18 cellular contexts compared by ENCODE assay signal in the genomic region with DNA sequence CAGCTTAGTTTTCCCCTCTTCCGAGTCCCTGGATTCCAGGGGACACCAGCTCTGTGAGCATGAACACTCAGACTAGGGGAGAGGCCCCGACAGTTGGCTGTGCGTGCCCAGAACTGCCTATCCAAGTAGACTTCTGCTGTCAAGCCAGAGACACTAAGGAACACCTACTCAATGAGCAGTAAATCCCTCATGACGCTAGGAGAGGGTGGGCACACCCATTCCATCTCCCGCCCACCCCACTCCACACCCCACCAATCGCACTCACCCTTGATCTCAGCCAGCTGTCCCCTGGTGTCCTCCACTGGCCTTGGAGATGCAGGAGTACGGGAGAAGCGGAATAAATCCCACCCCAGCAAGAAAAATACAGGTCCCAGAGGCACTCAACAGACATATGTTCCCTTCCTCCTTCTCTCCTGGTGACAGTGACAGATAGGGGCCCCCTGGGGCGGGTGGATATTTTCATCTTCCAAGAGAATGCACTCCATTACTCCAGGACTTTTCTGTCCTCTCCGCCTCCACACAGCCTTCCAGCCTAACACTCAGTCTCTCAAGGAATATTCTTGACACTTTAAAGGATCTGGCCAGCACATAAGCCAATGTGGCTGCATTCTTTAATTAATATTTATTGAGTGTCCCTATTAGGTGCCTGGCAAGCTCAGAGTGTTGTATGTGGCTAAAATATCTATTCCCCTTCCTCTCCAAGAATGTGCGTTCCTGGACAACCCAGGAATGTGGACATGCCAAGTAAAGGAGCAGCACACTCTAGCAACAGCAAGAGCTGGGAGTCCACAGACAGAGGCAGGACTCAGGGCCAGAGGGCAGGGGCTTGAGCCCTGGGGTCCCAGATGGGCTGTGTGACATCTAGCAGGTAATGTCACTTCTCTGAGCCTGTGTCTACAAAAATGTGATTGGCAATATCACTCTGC. TPM values are rescaled to one million over a fixed set of nuclear protein-coding genes. Genes with fewer than 3 reads are reported as not detected.
DNase-seq lines count a peak whose midpoint lies in the region; ATAC-seq and TF ChIP-seq lines count a peak whose summit lies in the region.
"Had no signal": no experiment of that assay in that cellular context is flagged by ENCODE, and none has a peak within 500 bp of the region (broad histone marks: within the 10 kb centered on the region; RNA-seq: fewer than 3 reads in every experiment).

No MANE protein-coding gene starts in this region.

- TF ChIP-seq CTCF in chondrocyte (IDR thresholded peaks at IDR 0.05) (no peak), mesothelial cell of epicardium (IDR thresholded peaks at IDR 0.05; ENCODE audit: unreplicated experiment) (no peak), stomach (IDR thresholded peaks at IDR 0.05) (no peak)

- H3K27ac Mint-ChIP-seq in chondrocyte (ENCODE audit: unreplicated experiment) (peak overlapping the region; percentile 66), mesothelial cell of epicardium (peak overlapping the region; percentile 98)
- H3K27ac Mint-ChIP-seq: dendritic cell treated with granulocyte-macrophage colony-stimulating factor and Interleukin-4, amounts not matched to agents 40 ng/mL and 50 ng/mL, for 4 days; stimulated activated naive B cell treated with anti-CD40 and anti-IgM and Interleukin-4, amounts not matched to agents 10 μg/mL and 1 μg/mL and 100 μg/mL, for 72 hours had no signal

- H3K4me3 Mint-ChIP-seq in chondrocyte (ENCODE audit: unreplicated experiment): no peak overlapping the region
- peak overlapping the region; percentile 11 for H3K4me3 Mint-ChIP-seq in mesothelial cell of epicardium
- H3K4me3 Mint-ChIP-seq: dendritic cell treated with granulocyte-macrophage colony-stimulating factor and Interleukin-4, amounts not matched to agents 40 ng/mL and 50 ng/mL, for 4 days; stimulated activated naive B cell treated with anti-CD40 and anti-IgM and Interleukin-4, amounts not matched to agents 10 μg/mL and 1 μg/mL and 100 μg/mL, for 72 hours had no signal

- H3K36me3 ChIP-seq in stomach: no peaks in the 10 kb centered on the region
- H3K36me3 ChIP-seq: neutrophil had no signal

- H3K9me3 ChIP-seq in stomach: no peaks in the 10 kb centered on the region
- H3K9me3 ChIP-seq: neutrophil had no signal

- H3K36me3 Mint-ChIP-seq in chondrocyte (ENCODE audit: low read depth): no peaks in the 10 kb centered on the region
- no peaks in the 10 kb centered on the region for H3K36me3 Mint-ChIP-seq in mesothelial cell of epicardium
- H3K36me3 Mint-ChIP-seq: CD14-positive monocyte; stimulated activated naive B cell treated with anti-CD40 and anti-IgM and Interleukin-4, amounts not matched to agents 10 μg/mL and 1 μg/mL and 100 μg/mL, for 72 hours had no signal

- H3K4me1 Mint-ChIP-seq in chondrocyte (ENCODE audit: low read depth) (peaks cover 50% of the 10 kb centered on the region), mesothelial cell of epicardium (peaks cover 32% of the 10 kb centered on the region)
- H3K4me1 Mint-ChIP-seq: CD14-positive monocyte had no signal

- H3K4me3 ChIP-seq in stomach: no peak overlapping the region
- H3K4me3 ChIP-seq: lung, PC-9 had no signal

- H3K9me3 Mint-ChIP-seq in chondrocyte (ENCODE audit: low read depth) (no peaks in the 10 kb centered on the region), mesothelial cell of epicardium (no peaks in the 10 kb centered on the region)
- H3K9me3 Mint-ChIP-seq: dendritic cell treated with granulocyte-macrophage colony-stimulating factor and Interleukin-4, amounts not matched to agents 40 ng/mL and 50 ng/mL, for 4 days; stimulated activated naive B cell treated with anti-CD40 and anti-IgM and Interleukin-4, amounts not matched to agents 10 μg/mL and 1 μg/mL and 100 μg/mL, for 72 hours had no signal

- H3K27me3 ChIP-seq in stomach: no peaks in the 10 kb centered on the region

- TF ChIP-seq POLR2A in stomach (IDR thresholded peaks at IDR 0.05): no peak

- TF ChIP-seq EP300 in stomach (IDR thresholded peaks at IDR 0.05): no peak

- peak; percentile 24 for DNase-seq in NCI-H2171 (lab: John Stamatoyannopoulos, UW)
- DNase-seq in chondrocyte (ENCODE audit: low spot score): no peak
- no peak for DNase-seq in mesothelial cell of epicardium (ENCODE audit: low spot score in 2 of 2, unreplicated experiment in 2 of 2)
- DNase-seq in stomach: no peak
- no peak for DNase-seq in NCI-H146 (lab: John Stamatoyannopoulos, UW)
- DNase-seq: anterior cingulate cortex; DMS79; H7; PC-9; stimulated activated naive B cell treated with anti-CD40 and anti-IgM and Interleukin-4, amounts not matched to agents 10 μg/mL and 1 μg/mL and 100 μg/mL, for 72 hours; SW 1271 had no signal

- WGBS in stomach, 5 donors: 72 to 82% (median 79%) methylated on average over 11 of the region's 11 CpGs

- peaks cover 0 to 9% (median 2%) of the 10 kb centered on the region in 4 donors for H3K4me1 ChIP-seq in stomach

- H3K27ac ChIP-seq in stomach: peak overlapping the region in 3 of 5 donors; percentile 27 to 42 (median 37)
- H3K27ac ChIP-seq: KMS-11, neutrophil, PC-9 had no signal

- intact Hi-C loops in stomach (cut with DNase I; ENCODE audit: low total_unique reads): no loop called here

- no peak for ATAC-seq in HG03108 (IDR thresholded peaks at IDR 0.05; ENCODE audit: unreplicated experiment)
- no peak for ATAC-seq in GM21619 (IDR thresholded peaks at IDR 0.05; ENCODE audit: unreplicated experiment)

- no peaks in the 10 kb centered on the region for H3K27me3 Mint-ChIP-seq in chondrocyte (ENCODE audit: low read depth)
- H3K27me3 Mint-ChIP-seq in mesothelial cell of epicardium (ENCODE audit: low read depth): no peaks in the 10 kb centered on the region

RNA-seq across cellular contexts. Expression of gene SMAD7, which starts 13.1 kb away (rescaled TPM):
- total RNA-seq in chondrocyte (61.2 to 99.9 TPM (median 70.1 TPM) in 3 replicates), mesothelial cell of epicardium (75.5 to 77.6 TPM (median 76.8 TPM) in 3 replicates), stomach (100 to 1,000 TPM in 1 of 5 donors, 10 to 100 TPM in 3, 1 to 10 TPM in 1; 7.0 to 123 (median 29.3) TPM)
- polyA plus RNA-seq in stomach: 10 to 100 TPM in 1 of 3 donors, 1 to 10 TPM in 2; 4.5 to 10.1 (median 9.9) TPM
